In genomic region chr19:47514869-47515588, GRCh38 we compare ENCODE assay signal across 8 cellular contexts. TPM values are rescaled to one million over a fixed set of nuclear protein-coding genes. Genes with fewer than 3 reads are reported as not detected.
DNase-seq lines count a peak whose midpoint lies in the region; ATAC-seq and TF ChIP-seq lines count a peak whose summit lies in the region.

Gene NAPA, minus strand, starts transcription at chr19:47515063. Its CDS starts 123 bp downstream, at chr19:47514940.

- H3K4me3 Mint-ChIP-seq in Calu3 (ENCODE audit: low read depth, unreplicated experiment): peak within 1 kb of the TSS; percentile 98

- H3K9ac ChIP-seq in HUES64 (ENCODE audit: low read depth, low read length): peak within 1 kb of the TSS; percentile 89
- H3K9ac ChIP-seq in OCI-LY1 (ENCODE audit: low read length): peak within 1 kb of the TSS; percentile 91

- H3K9me3 ChIP-seq in HUES64 (ENCODE audit: insufficient read depth, low read depth, low read length) (no peaks in the 10 kb centered on the region), OCI-LY1 (ENCODE audit: low read length) (no peaks in the 10 kb centered on the region)

- intact Hi-C loops in Calu3 (cut with micrococcal nuclease; ENCODE audit: unreplicated experiment): loop anchor here (1.0 to 5.0 kb wide), 2 partner anchors 92 to 184 kb away; partner anchors contain the start of gene BICRA

- peaks cover 27% of the 10 kb centered on the region for H3K4me1 Mint-ChIP-seq in Calu3 (ENCODE audit: low read depth, unreplicated experiment)

- no peaks in the 10 kb centered on the region for H3K27me3 Mint-ChIP-seq in Calu3 (ENCODE audit: unreplicated experiment)

- H3K4me1 ChIP-seq in HUES64 (ENCODE audit: insufficient read depth, low read length) (no peaks in the 10 kb centered on the region), OCI-LY1 (ENCODE audit: insufficient read depth, low read length, severe bottlenecking) (peaks cover 41% of the 10 kb centered on the region)

- no peaks in the 10 kb centered on the region for H3F3A ChIP-seq in OCI-LY1 (ENCODE audit: insufficient read depth, low read length)

- BruUV-seq in Calu3 (replicated peaks; lab: Mats Ljungman, UMichigan): no TSS peak

- TF ChIP-seq CTCF in Calu3 (IDR thresholded peaks at IDR 0.05; ENCODE audit: unreplicated experiment): peak; percentile 96
- TF ChIP-seq CTCF in OCI-LY1 (IDR thresholded peaks at IDR 0.05; ENCODE audit: low read length): no peak; the same call in 1 of the 2 replicates

- no peaks in the 10 kb centered on the region for H4K20me1 ChIP-seq in OCI-LY1 (ENCODE audit: insufficient read depth, low read length)

- WGBS in HUES64: under 1% methylated on average over 78 of the region's 78 CpGs

- H3K79me2 ChIP-seq in OCI-LY1 (ENCODE audit: insufficient read depth, low read length): peaks cover 24% of the 10 kb centered on the region

- in situ Hi-C loops in endometrial microvascular endothelial cells (cut with HindIII; ENCODE audit: inconsistent ontology term, low pct_unique_long_range_greater_than_20kb, low sequenced_read_pairs): no loop called here

- H3K9me2 ChIP-seq in OCI-LY1 (ENCODE audit: low read depth, low read length): no peaks in the 10 kb centered on the region

- DNase-seq in Calu3 (peak; percentile 100), mesenteric fat pad (ENCODE audit: low spot score) (peak; percentile 100)
- peak; percentile 100 for DNase-seq in activated CD8-positive, alpha-beta memory T cell treated with anti-CD3 and anti-CD28 coated beads, Interleukin-2, amount 50 U/mL, for 4 hours
- DNase-seq in stimulated activated CD8-positive, alpha-beta memory T cell treated with anti-CD3 and anti-CD28 coated beads, Interleukin-15, amount 100 ng/mL, for 24 hours (ENCODE audit: low read depth): peak; percentile 99

- H3K4me3 ChIP-seq in HUES64 (ENCODE audit: low read length) (peak within 1 kb of the TSS; percentile 96), OCI-LY1 (ENCODE audit: low read depth, low read length, poor library complexity, severe bottlenecking) (peak within 1 kb of the TSS; percentile 91)

- H3K36me3 Mint-ChIP-seq in Calu3 (ENCODE audit: insufficient read depth, unreplicated experiment): peaks cover 45% of the 10 kb centered on the region

- H3K27ac Mint-ChIP-seq in Calu3 (ENCODE audit: unreplicated experiment): peak within 1 kb of the TSS; percentile 89

- H3K9me3 Mint-ChIP-seq in Calu3 (ENCODE audit: low read depth, unreplicated experiment): no peaks in the 10 kb centered on the region

- peak within 1 kb of the TSS; percentile 95 for H3K4me2 ChIP-seq in OCI-LY1 (ENCODE audit: low read length)

- no peaks in the 10 kb centered on the region for H3K27me3 ChIP-seq in HUES64 (ENCODE audit: insufficient read depth, low read length)
- no peaks in the 10 kb centered on the region for H3K27me3 ChIP-seq in OCI-LY1 (ENCODE audit: insufficient read depth, low read length)

- CTCF ChIA-PET in Calu3 (lab: Charles Lee): interaction anchor here (1.0 to 1.8 kb wide), 10 partner anchors 9 to 184 kb away, joined by 3 to 10 read pairs (median 4); partner anchors contain the start of gene KPTN

- H3K27ac ChIP-seq in HUES64 (ENCODE audit: low read depth, low read length): peak within 1 kb of the TSS; percentile 81
- H3K27ac ChIP-seq in OCI-LY1 (ENCODE audit: low read depth, low read length, poor library complexity, severe bottlenecking): peak within 1 kb of the TSS; percentile 46

- H2AFZ ChIP-seq in OCI-LY1 (ENCODE audit: low read length): no peak within 1 kb of the TSS

- H3K36me3 ChIP-seq in HUES64 (ENCODE audit: insufficient read depth, low read length) (no peaks in the 10 kb centered on the region), OCI-LY1 (ENCODE audit: insufficient read depth, low read length) (peaks cover 2% of the 10 kb centered on the region; the same call in 1 of the 2 replicates)

- peak; percentile 74 for ATAC-seq in GM21447 (IDR thresholded peaks at IDR 0.05; ENCODE audit: unreplicated experiment)

RNA-seq across cellular contexts. Expression of gene NAPA, which starts in this region (rescaled TPM):
- total RNA-seq in Calu3 (2022) (158 and 181 TPM in 2 replicates), endometrial microvascular endothelial cells (ENCODE audit: inconsistent ontology term) (138 TPM), mesenteric fat pad (99.0 TPM)
- 55.1 TPM for polyA plus RNA-seq in HUES64 (2013, experiment 1 of 2)
- 49.1 TPM for polyA plus RNA-seq in HUES64 (2013, experiment 2 of 2)

Comparison
In these comparisons a context has a peak if more than half of its experiments do, and no peak if none do; other contexts are left out.
1. Peak in every context shown above with its lines: DNase-seq, ATAC-seq, H3K4me3 ChIP-seq and H3K27ac ChIP-seq.